In genomic region chr16:14309001-14309886, GRCh38 we compare ENCODE assay signal across 8 cellular contexts.
DNase-seq lines count a peak whose midpoint lies in the region; ATAC-seq and TF ChIP-seq lines count a peak whose summit lies in the region.

No MANE protein-coding gene starts in this region.

- WGBS in sigmoid colon, 2 donors: 44 to 70% methylated on average over 26 of the region's 26 CpGs

- H4K20me1 ChIP-seq in MM.1S (ENCODE audit: insufficient read depth, low read length): no peaks in the 10 kb centered on the region

- H3K36me3 ChIP-seq in MM.1S (replicated peaks; ENCODE audit: insufficient read depth, low read length) (no peaks in the 10 kb centered on the region; the same call in 1 of the 2 replicates), sigmoid colon (no peaks in the 10 kb centered on the region)

- intact Hi-C loops in sigmoid colon (cut with DNase I): loop anchor here (2.0 kb wide), 1 partner anchor 54 kb away; no protein-coding TSS in a partner anchor

- peaks cover 20% of the 10 kb centered on the region for H3K27me3 Mint-ChIP-seq in central memory CD8-positive, alpha-beta T cell
- peaks cover 1% of the 10 kb centered on the region for H3K27me3 Mint-ChIP-seq in glutamatergic neuron (ENCODE audit: unreplicated experiment)

- H3K9ac ChIP-seq in MM.1S (ENCODE audit: low read length): no peak overlapping the region

- peak overlapping the region; percentile 18; the same call in 1 of the 2 replicates for H3K4me2 ChIP-seq in MM.1S (ENCODE audit: low read depth, low read length)

- TF ChIP-seq POLR2A in sigmoid colon (IDR thresholded peaks at IDR 0.05): no peak

- H3K9me3 ChIP-seq in MM.1S (replicated peaks; ENCODE audit: insufficient read depth, low read length): no peaks in the 10 kb centered on the region
- H3K9me3 ChIP-seq in sigmoid colon: no peaks in the 10 kb centered on the region

- H3K4me3 ChIP-seq in GM12864 (ENCODE audit: low read depth, low read length): peak overlapping the region; percentile 51
- no peak overlapping the region for H3K4me3 ChIP-seq in MM.1S (ENCODE audit: low read length)
- H3K4me3 ChIP-seq in sigmoid colon: peak overlapping the region in 2 of 4 donors; percentile 3 to 5

- H3K4me1 ChIP-seq in MM.1S (ENCODE audit: low read length): no peaks in the 10 kb centered on the region; the same call in 1 of the 2 replicates
- peaks cover 0 to 80% (median 72%) of the 10 kb centered on the region in 4 donors for H3K4me1 ChIP-seq in sigmoid colon

- H3K27ac ChIP-seq in MM.1S (ENCODE audit: low read length) (peak overlapping the region; percentile 31; the same call in 1 of the 2 replicates), sigmoid colon (peak overlapping the region; percentile 52 to 92 (median 83))

- H3K9me2 ChIP-seq in MM.1S (replicated peaks; ENCODE audit: insufficient read depth, low read length): no peaks in the 10 kb centered on the region

- H2AFZ ChIP-seq in MM.1S (ENCODE audit: low read length): no peak overlapping the region

- peak overlapping the region; percentile 60 for H3K27ac Mint-ChIP-seq in central memory CD8-positive, alpha-beta T cell (ENCODE audit: low read depth)
- no peak overlapping the region for H3K27ac Mint-ChIP-seq in glutamatergic neuron (ENCODE audit: unreplicated experiment)

- H3K79me2 ChIP-seq in MM.1S (ENCODE audit: low read length): peaks cover 98% of the 10 kb centered on the region

- DNase-seq in GM12864 (ENCODE audit: low read depth) (peak; percentile 59), MM.1S (no peak), sigmoid colon (no peak), GM19240 (ENCODE audit: insufficient read length, low spot score) (no peak), glutamatergic neuron (no peak), NCI-H748 treated with DMSO at 0.1 percent for 48 hours (lab: John Stamatoyannopoulos, UW) (no peak)
- no peak for DNase-seq in central memory CD8-positive, alpha-beta T cell (ENCODE audit: low spot score in 2 of 2)

- 0 out of 2 replicates have a peak, but pooled peaks cover 2% of the 10 kb centered on the region for H3F3A ChIP-seq in MM.1S (ENCODE audit: insufficient read depth, low read length)

- peaks cover 4% of the 10 kb centered on the region for H3K36me3 Mint-ChIP-seq in central memory CD8-positive, alpha-beta T cell (ENCODE audit: insufficient read depth)
- no peaks in the 10 kb centered on the region for H3K36me3 Mint-ChIP-seq in glutamatergic neuron (ENCODE audit: unreplicated experiment)

- H3K4me1 Mint-ChIP-seq in central memory CD8-positive, alpha-beta T cell: peaks cover 10% of the 10 kb centered on the region
- H3K4me1 Mint-ChIP-seq in glutamatergic neuron (ENCODE audit: low read depth, unreplicated experiment): peaks cover 17% of the 10 kb centered on the region

- H3K9me3 Mint-ChIP-seq in central memory CD8-positive, alpha-beta T cell: no peaks in the 10 kb centered on the region
- no peaks in the 10 kb centered on the region for H3K9me3 Mint-ChIP-seq in glutamatergic neuron (ENCODE audit: unreplicated experiment)

- TF ChIP-seq CTCF in GM12864 (IDR thresholded peaks at IDR 0.05; ENCODE audit: low read depth, low read length, missing control alignments) (peak; percentile 53), MM.1S (IDR thresholded peaks at IDR 0.05; ENCODE audit: low read length) (no peak), sigmoid colon (IDR thresholded peaks at IDR 0.05) (peak in 1 of 4 experiments; percentile 25), glutamatergic neuron (IDR thresholded peaks at IDR 0.05; ENCODE audit: partially characterized antibody, unreplicated experiment) (no peak)

- peak overlapping the region; percentile 66 for H3K4me3 Mint-ChIP-seq in central memory CD8-positive, alpha-beta T cell
- H3K4me3 Mint-ChIP-seq in glutamatergic neuron (ENCODE audit: unreplicated experiment): no peak overlapping the region

- ATAC-seq in central memory CD8-positive, alpha-beta T cell (replicated peaks; ENCODE audit: extremely low read depth, poor library complexity, severe bottlenecking): peak; percentile 32
- no peak for ATAC-seq in GM21367 (IDR thresholded peaks at IDR 0.05; ENCODE audit: unreplicated experiment)

- TF ChIP-seq EP300 in sigmoid colon (IDR thresholded peaks at IDR 0.05): no peak

- H3K27me3 ChIP-seq in MM.1S (replicated peaks; ENCODE audit: insufficient read depth, low read length): no peaks in the 10 kb centered on the region
- no peaks in the 10 kb centered on the region for H3K27me3 ChIP-seq in sigmoid colon
